In the genomic region with DNA sequence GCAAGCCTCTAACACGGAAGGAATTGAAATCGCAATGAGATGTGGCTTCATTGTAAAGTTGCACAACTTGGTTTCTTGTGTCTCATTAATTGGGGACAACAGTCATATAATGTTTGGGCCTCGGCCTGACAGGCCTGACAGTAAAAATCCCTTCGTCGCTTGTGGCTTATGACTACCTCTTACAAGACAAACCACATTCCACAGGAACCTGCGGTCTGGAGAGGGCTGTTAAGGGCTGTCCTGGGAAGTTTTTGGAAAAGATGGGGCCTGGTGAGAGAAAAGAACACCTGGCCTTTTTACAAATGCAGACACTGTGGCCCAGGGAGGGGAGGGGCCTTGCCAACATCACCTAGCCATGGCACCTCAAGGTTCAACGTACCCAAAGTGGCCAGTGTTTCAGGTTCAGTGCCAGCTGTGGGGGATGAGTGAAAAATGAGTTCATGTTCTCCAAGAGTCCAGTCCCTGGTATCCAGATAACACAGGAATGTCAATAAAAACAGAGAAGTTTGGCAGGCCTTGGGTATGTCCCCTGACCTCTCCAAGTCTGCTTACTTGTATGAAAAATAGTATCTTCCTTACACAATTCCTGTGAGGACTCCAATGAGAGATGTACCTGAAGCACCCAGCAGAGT, we compare ENCODE assay signal across 1 cellular context.
TF ChIP-seq lines count a peak whose summit lies in the region.

No MANE protein-coding gene starts in this region.

TF ChIP-seq in HepG2, 621 proteins besides CTCF, POLR2A, EP300 and RAD21 (continued from another document):
- TF ChIP-seq, protein P1, sequence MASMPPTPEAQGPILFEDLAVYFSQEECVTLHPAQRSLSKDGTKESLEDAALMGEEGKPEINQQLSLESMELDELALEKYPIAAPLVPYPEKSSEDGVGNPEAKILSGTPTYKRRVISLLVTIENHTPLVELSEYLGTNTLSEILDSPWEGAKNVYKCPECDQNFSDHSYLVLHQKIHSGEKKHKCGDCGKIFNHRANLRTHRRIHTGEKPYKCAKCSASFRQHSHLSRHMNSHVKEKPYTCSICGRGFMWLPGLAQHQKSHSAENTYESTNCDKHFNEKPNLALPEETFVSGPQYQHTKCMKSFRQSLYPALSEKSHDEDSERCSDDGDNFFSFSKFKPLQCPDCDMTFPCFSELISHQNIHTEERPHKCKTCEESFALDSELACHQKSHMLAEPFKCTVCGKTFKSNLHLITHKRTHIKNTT (CRISPR knock-in tag; IDR thresholded peaks at IDR 0.05), result no peak
- TF ChIP-seq HNF1A (IDR thresholded peaks at IDR 0.05; ENCODE audit: low read depth) (0 out of 2 replicates have a peak, but pooled peaks have one; percentile 19), HNF1A (CRISPR knock-in tag; IDR thresholded peaks at IDR 0.05; ENCODE audit: borderline replicate concordance) (no peak), SATB2 (CRISPR knock-in tag; IDR thresholded peaks at IDR 0.05) (no peak), ZNF383 (CRISPR knock-in tag; IDR thresholded peaks at IDR 0.05; ENCODE audit: borderline replicate concordance) (0 out of 2 replicates have a peak, but pooled peaks have one; percentile 18), ISL2 (CRISPR knock-in tag; IDR thresholded peaks at IDR 0.05) (0 out of 2 replicates have a peak, but pooled peaks have one; percentile 22), TAF1 (CRISPR knock-in tag; IDR thresholded peaks at IDR 0.05) (no peak), ZNF281 (CRISPR knock-in tag; IDR thresholded peaks at IDR 0.05; ENCODE audit: borderline replicate concordance) (peak; percentile 59; the same call in 1 of the 2 replicates), RARA (CRISPR knock-in tag; IDR thresholded peaks at IDR 0.05) (peak; percentile 62; the same call in 1 of the 2 replicates), ZNF746 (CRISPR knock-in tag; IDR thresholded peaks at IDR 0.05) (no peak), ZNF441 (CRISPR knock-in tag; IDR thresholded peaks at IDR 0.05; ENCODE audit: borderline replicate concordance) (0 out of 2 replicates have a peak, but pooled peaks have one; percentile 14), IRF2 (CRISPR knock-in tag; IDR thresholded peaks at IDR 0.05) (0 out of 2 replicates have a peak, but pooled peaks have one; percentile 13)
- TF ChIP-seq, protein P2, sequence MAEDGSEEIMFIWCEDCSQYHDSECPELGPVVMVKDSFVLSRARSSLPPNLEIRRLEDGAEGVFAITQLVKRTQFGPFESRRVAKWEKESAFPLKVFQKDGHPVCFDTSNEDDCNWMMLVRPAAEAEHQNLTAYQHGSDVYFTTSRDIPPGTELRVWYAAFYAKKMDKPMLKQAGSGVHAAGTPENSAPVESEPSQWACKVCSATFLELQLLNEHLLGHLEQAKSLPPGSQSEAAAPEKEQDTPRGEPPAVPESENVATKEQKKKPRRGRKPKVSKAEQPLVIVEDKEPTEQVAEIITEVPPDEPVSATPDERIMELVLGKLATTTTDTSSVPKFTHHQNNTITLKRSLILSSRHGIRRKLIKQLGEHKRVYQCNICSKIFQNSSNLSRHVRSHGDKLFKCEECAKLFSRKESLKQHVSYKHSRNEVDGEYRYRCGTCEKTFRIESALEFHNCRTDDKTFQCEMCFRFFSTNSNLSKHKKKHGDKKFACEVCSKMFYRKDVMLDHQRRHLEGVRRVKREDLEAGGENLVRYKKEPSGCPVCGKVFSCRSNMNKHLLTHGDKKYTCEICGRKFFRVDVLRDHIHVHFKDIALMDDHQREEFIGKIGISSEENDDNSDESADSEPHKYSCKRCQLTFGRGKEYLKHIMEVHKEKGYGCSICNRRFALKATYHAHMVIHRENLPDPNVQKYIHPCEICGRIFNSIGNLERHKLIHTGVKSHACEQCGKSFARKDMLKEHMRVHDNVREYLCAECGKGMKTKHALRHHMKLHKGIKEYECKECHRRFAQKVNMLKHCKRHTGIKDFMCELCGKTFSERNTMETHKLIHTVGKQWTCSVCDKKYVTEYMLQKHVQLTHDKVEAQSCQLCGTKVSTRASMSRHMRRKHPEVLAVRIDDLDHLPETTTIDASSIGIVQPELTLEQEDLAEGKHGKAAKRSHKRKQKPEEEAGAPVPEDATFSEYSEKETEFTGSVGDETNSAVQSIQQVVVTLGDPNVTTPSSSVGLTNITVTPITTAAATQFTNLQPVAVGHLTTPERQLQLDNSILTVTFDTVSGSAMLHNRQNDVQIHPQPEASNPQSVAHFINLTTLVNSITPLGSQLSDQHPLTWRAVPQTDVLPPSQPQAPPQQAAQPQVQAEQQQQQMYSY (CRISPR knock-in tag; IDR thresholded peaks at IDR 0.05), result peak; percentile 70
- TF ChIP-seq, protein P3, sequence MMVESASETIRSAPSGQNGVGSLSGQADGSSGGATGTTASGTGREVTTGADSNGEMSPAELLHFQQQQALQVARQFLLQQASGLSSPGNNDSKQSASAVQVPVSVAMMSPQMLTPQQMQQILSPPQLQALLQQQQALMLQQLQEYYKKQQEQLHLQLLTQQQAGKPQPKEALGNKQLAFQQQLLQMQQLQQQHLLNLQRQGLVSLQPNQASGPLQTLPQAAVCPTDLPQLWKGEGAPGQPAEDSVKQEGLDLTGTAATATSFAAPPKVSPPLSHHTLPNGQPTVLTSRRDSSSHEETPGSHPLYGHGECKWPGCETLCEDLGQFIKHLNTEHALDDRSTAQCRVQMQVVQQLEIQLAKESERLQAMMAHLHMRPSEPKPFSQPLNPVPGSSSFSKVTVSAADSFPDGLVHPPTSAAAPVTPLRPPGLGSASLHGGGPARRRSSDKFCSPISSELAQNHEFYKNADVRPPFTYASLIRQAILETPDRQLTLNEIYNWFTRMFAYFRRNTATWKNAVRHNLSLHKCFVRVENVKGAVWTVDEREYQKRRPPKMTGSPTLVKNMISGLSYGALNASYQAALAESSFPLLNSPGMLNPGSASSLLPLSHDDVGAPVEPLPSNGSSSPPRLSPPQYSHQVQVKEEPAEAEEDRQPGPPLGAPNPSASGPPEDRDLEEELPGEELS (CRISPR knock-in tag; IDR thresholded peaks at IDR 0.05), result peak; percentile 35; the same call in 1 of the 2 replicates
